ENCODE assay signal across 8 cellular contexts in genomic region chr19:50510121-50510670, GRCh38. TPM values are rescaled to one million over a fixed set of nuclear protein-coding genes. Genes with fewer than 3 reads are reported as not detected.
DNase-seq lines count a peak whose midpoint lies in the region; ATAC-seq, FAIRE-seq and TF ChIP-seq lines count a peak whose summit lies in the region.

No MANE protein-coding gene starts in this region.

- peak overlapping the region; percentile 74; the same call in 1 of the 3 replicates for H3K27ac ChIP-seq in K562 (ENCODE audit: extremely low read depth, low read depth, low read length)

- H3K4me1 ChIP-seq in K562 (replicated peaks in 1 of 2; ENCODE audit: control insufficient read depth in 2 of 2, insufficient read depth in 2 of 2, low read length in 2 of 2): peaks cover 5 to 68% of the 10 kb centered on the region in 2 experiments; a peak in 4 of 5 replicates

- H3K4me3 ChIP-seq in K562: peak overlapping the region; percentile 55; the same call in 1 of the 2 replicates
- peak overlapping the region; percentile 37 for H3K4me3 ChIP-seq in lower leg skin (ENCODE audit: low read depth, poor library complexity, severe bottlenecking)

- no peak for DNase-seq in activated CD4-positive, alpha-beta T cell treated with anti-CD3 and anti-CD28 coated beads, Interleukin-2, amount 10 ng/mL, durations not matched to agents 7 days and 5 days
- DNase-seq in activated CD4-positive, alpha-beta T cell treated with anti-CD3 and anti-CD28 coated beads for 1 hour: no peak
- DNase-seq in K562 (ENCODE audit: extremely low read depth in 1 of 4, low spot score in 3 of 4): no peak
- no peak for DNase-seq in lower leg skin (ENCODE audit: low spot score in 2 of 2)
- DNase-seq in type B pancreatic cell (ENCODE audit: extremely low spot score, unreplicated experiment): no peak
- no peak for DNase-seq in NCI-H82 treated with DMSO at 0.1 percent for 48 hours (lab: John Stamatoyannopoulos, UW; ENCODE audit: unreplicated experiment)
- no peak for DNase-seq in HT-29 (ENCODE audit: low spot score)

- peaks cover 4% of the 10 kb centered on the region for H3K9me1 ChIP-seq in K562 (ENCODE audit: control insufficient read depth, insufficient read depth, low read length)

- TF ChIP-seq POLR2A in K562 (conservative IDR thresholded peaks at IDR 0.05): no peak
- TF ChIP-seq POLR2A in lower leg skin (IDR thresholded peaks at IDR 0.05): no peak
- TF ChIP-seq POLR2A in GM18505 (IDR thresholded peaks at IDR 0.05; ENCODE audit: borderline replicate concordance, extremely low read depth, insufficient read depth, insufficient read length): no peak

- H3K9ac ChIP-seq in K562 (ENCODE audit: insufficient read depth in 1 of 2, low read depth in 2 of 2, low read length in 2 of 2): peak overlapping the region; percentile 58 to 93

- 84% methylated on average over 26 of the region's 26 CpGs for WGBS in K562 (ENCODE audit: insufficient coverage, low coverage, missing lambda C conversion rate)
- 50% methylated on average over 15 to 26 of the region's 26 CpGs for WGBS in lower leg skin, 2 donors

- peak overlapping the region; percentile 100 for H3K27ac Mint-ChIP-seq in activated CD4-positive, alpha-beta T cell treated with anti-CD3 and anti-CD28 coated beads, Interleukin-2, amount 10 ng/mL, durations not matched to agents 7 days and 5 days
- peak overlapping the region; percentile 97 for H3K27ac Mint-ChIP-seq in type B pancreatic cell

- no peaks in the 10 kb centered on the region for H4K20me1 ChIP-seq in K562 (replicated peaks; ENCODE audit: control insufficient read depth, insufficient read depth, low read length)

- POLR2A ChIA-PET in activated CD4-positive, alpha-beta T cell treated with anti-CD3 and anti-CD28 coated beads, Interleukin-2, amount 10 ng/mL, durations not matched to agents 7 days and 5 days (lab: Charles Lee): no interaction called here
- POLR2A ChIA-PET in K562 (lab: Yijun Ruan, JAX): interaction anchor here (0.6 to 1.0 kb wide), 2 partner anchors 9 to 153 kb away, joined by 3 read pairs; no protein-coding TSS in a partner anchor

- in situ Hi-C loops in K562 (cut with MboI): no loop called here

- H3K4me2 ChIP-seq in K562 (ENCODE audit: insufficient read depth, low read length): peak overlapping the region; percentile 85

- TSS peak; percentile 59 for BruUV-seq in K562 (replicated peaks; lab: Mats Ljungman, UMichigan)

- H3K36me3 Mint-ChIP-seq in activated CD4-positive, alpha-beta T cell treated with anti-CD3 and anti-CD28 coated beads, Interleukin-2, amount 10 ng/mL, durations not matched to agents 7 days and 5 days (ENCODE audit: low read depth): peaks cover 10% of the 10 kb centered on the region
- H3K36me3 Mint-ChIP-seq in type B pancreatic cell: no peaks in the 10 kb centered on the region

- TF ChIP-seq RAD21 in K562 (CRISPR knock-in tag; conservative IDR thresholded peaks at IDR 0.05 in 1 of 2, IDR thresholded peaks at IDR 0.05 in 1 of 2): no peak

- H2AFZ ChIP-seq in K562 (ENCODE audit: low read depth, low read length): no peak overlapping the region

- CTCF ChIA-PET in activated CD4-positive, alpha-beta T cell treated with anti-CD3 and anti-CD28 coated beads, Interleukin-2, amount 10 ng/mL, durations not matched to agents 7 days and 5 days (lab: Charles Lee): interaction anchor here (0.9 to 1.6 kb wide), 3 partner anchors 36 to 153 kb away, joined by 3 to 8 read pairs (median 4); no protein-coding TSS in a partner anchor
- CTCF ChIA-PET in K562 (lab: Yijun Ruan, JAX; ENCODE audit: low intra/inter-chr PET ratio): no interaction called here

- FAIRE-seq in K562 (lab: Jason Lieb, UNC): no peak

- no peak for ATAC-seq in K562
- no peak for ATAC-seq in GM18505 (IDR thresholded peaks at IDR 0.05; ENCODE audit: unreplicated experiment)

- peaks cover 2% of the 10 kb centered on the region for H3K27me3 Mint-ChIP-seq in activated CD4-positive, alpha-beta T cell treated with anti-CD3 and anti-CD28 coated beads, Interleukin-2, amount 10 ng/mL, durations not matched to agents 7 days and 5 days
- peaks cover 3% of the 10 kb centered on the region for H3K27me3 Mint-ChIP-seq in type B pancreatic cell

- H3K27me3 ChIP-seq in K562 (ENCODE audit: control insufficient read depth in 2 of 2, insufficient read depth in 2 of 2, low read length in 2 of 2): no peaks in the 10 kb centered on the region

- no peaks in the 10 kb centered on the region for H3K36me3 ChIP-seq in K562 (ENCODE audit: control insufficient read depth, insufficient read depth, low read length)

- TF ChIP-seq CTCF in K562 (IDR thresholded peaks at IDR 0.05 in 2 of 3, conservative IDR thresholded peaks at IDR 0.05 in 1 of 3; ENCODE audit: insufficient read depth in 2 of 3, low read depth in 1 of 3, low read length in 3 of 3): no peak
- no peak for TF ChIP-seq CTCF in lower leg skin (IDR thresholded peaks at IDR 0.05)
- no peak for TF ChIP-seq CTCF in type B pancreatic cell (conservative IDR thresholded peaks at IDR 0.05)

- intact Hi-C loops in K562 (cut with micrococcal nuclease) (no loop called here), lower leg skin (cut with DNase I; ENCODE audit: low total_unique reads) (no loop called here)

- H3K9me3 ChIP-seq in K562 (replicated peaks; ENCODE audit: control insufficient read depth, insufficient read depth, low read depth, low read length): no peaks in the 10 kb centered on the region

- TF ChIP-seq EP300 in K562 (IDR thresholded peaks at IDR 0.05; ENCODE audit: low read length): no peak

- H3K79me2 ChIP-seq in K562 (ENCODE audit: control insufficient read depth, insufficient read depth, low read length): no peaks in the 10 kb centered on the region; the same call in 2 of the 3 replicates

- H3K4me1 Mint-ChIP-seq in activated CD4-positive, alpha-beta T cell treated with anti-CD3 and anti-CD28 coated beads, Interleukin-2, amount 10 ng/mL, durations not matched to agents 7 days and 5 days: peaks cover 20% of the 10 kb centered on the region
- H3K4me1 Mint-ChIP-seq in type B pancreatic cell (ENCODE audit: unreplicated experiment): peaks cover 18% of the 10 kb centered on the region

- peak overlapping the region; percentile 98 for H3K4me3 Mint-ChIP-seq in activated CD4-positive, alpha-beta T cell treated with anti-CD3 and anti-CD28 coated beads, Interleukin-2, amount 10 ng/mL, durations not matched to agents 7 days and 5 days
- peak overlapping the region; percentile 96 for H3K4me3 Mint-ChIP-seq in type B pancreatic cell

- no peaks in the 10 kb centered on the region for H3K9me3 Mint-ChIP-seq in activated CD4-positive, alpha-beta T cell treated with anti-CD3 and anti-CD28 coated beads, Interleukin-2, amount 10 ng/mL, durations not matched to agents 7 days and 5 days
- H3K9me3 Mint-ChIP-seq in type B pancreatic cell: no peaks in the 10 kb centered on the region

RNA-seq across cellular contexts. Expression of gene JOSD2, which starts 0.8 kb away (rescaled TPM):
- total RNA-seq in activated CD4-positive, alpha-beta T cell treated with anti-CD3 and anti-CD28 coated beads, Interleukin-2, amount 10 ng/mL, durations not matched to agents 7 days and 5 days: 10 to 100 TPM; 35.7 to 42.0 TPM
- total RNA-seq in K562 (2011; cell fraction: chromatin; rRNA removed; ENCODE audit: low replicate concordance): 2.5 TPM in 1 of 2 replicates, not detected in the other
- 1.2 and 1.8 TPM in 2 replicates for total RNA-seq in K562 (2011; cell fraction: nucleolus; rRNA removed)
- 3.2 and 4.7 TPM in 2 replicates for total RNA-seq in K562 (2011; cell fraction: nucleoplasm; rRNA removed)
- total RNA-seq in K562 (2014; rRNA removed) (12.0 and 15.5 TPM in 2 replicates), K562 (2014; rRNA removed; fragmentation: Illumina TruSeq; extraction: Trizol) (0.55 and 0.61 TPM in 2 replicates), K562 (2015; rRNA removed; fragmentation: Illumina TruSeq; extraction: Trizol) (3.1 and 4.5 TPM in 2 replicates), K562 (2021) (13.6 and 17.8 TPM in 2 replicates), lower leg skin (10 to 100 TPM in 3 of 4 donors, 1 to 10 TPM in 1; 8.5 to 25.0 (median 21.2) TPM), type B pancreatic cell (ENCODE audit: low replicate concordance) (16.2 and 23.2 TPM in 2 replicates)
- polyA plus RNA-seq in K562 (2011; rRNA removed) (3.3 and 3.8 TPM in 2 replicates), K562 (2014; fragmentation: Illumina TruSeq; extraction: Trizol) (1.3 and 3.3 TPM in 2 replicates), K562 (2014; fragmentation: Nextera tagmentation; extraction: Ambion mirVana) (under 1 TPM; 0.06 to 0.95 TPM), K562 (2014; rRNA removed) (12.5 and 14.4 TPM in 2 replicates)
- 7.6 and 42.8 TPM in 2 replicates for polyA plus RNA-seq in K562 (2011; cell fraction: cytosol; rRNA removed)
- polyA plus RNA-seq in K562 (2011; cell fraction: nucleus; rRNA removed): 3.9 and 12.6 TPM in 2 replicates
- polyA plus RNA-seq in K562 (2012): 10.4 and 14.8 TPM in 2 replicates
- 0.32 and 0.66 TPM in 2 replicates for polyA minus RNA-seq in K562 (2011; rRNA and poly(A)+ RNA removed)
- 4.2 and 5.2 TPM in 2 replicates for polyA minus RNA-seq in K562 (2011; cell fraction: cytosol; rRNA and poly(A)+ RNA removed)
- 1.8 and 3.6 TPM in 2 replicates for polyA minus RNA-seq in K562 (2011; cell fraction: nucleus; rRNA and poly(A)+ RNA removed)
- total RNA-seq in HT-29 (2014; rRNA removed; shearing (Covaris generic)): 89.2 and 92.5 TPM in 2 replicates

RNA-seq across cellular contexts. Expression of gene ASPDH, which starts 3.5 kb away (rescaled TPM):
- total RNA-seq in activated CD4-positive, alpha-beta T cell treated with anti-CD3 and anti-CD28 coated beads, Interleukin-2, amount 10 ng/mL, durations not matched to agents 7 days and 5 days: not detected
- total RNA-seq in K562 (2011; cell fraction: chromatin; rRNA removed; ENCODE audit: low replicate concordance): not detected in 2 replicates
- total RNA-seq in K562 (2011; cell fraction: nucleolus; rRNA removed): not detected in 2 replicates
- not detected in 2 replicates for total RNA-seq in K562 (2011; cell fraction: nucleoplasm; rRNA removed)
- total RNA-seq in K562 (2014; rRNA removed) (not detected in 2 replicates), K562 (2014; rRNA removed; fragmentation: Illumina TruSeq; extraction: Trizol) (not detected in 2 replicates), K562 (2015; rRNA removed; fragmentation: Illumina TruSeq; extraction: Trizol) (not detected in 2 replicates), K562 (2021) (not detected in 2 replicates), lower leg skin (not detected), type B pancreatic cell (ENCODE audit: low replicate concordance) (not detected in 2 replicates)
- polyA plus RNA-seq in K562 (2011; rRNA removed) (not detected in 2 replicates), K562 (2014; fragmentation: Illumina TruSeq; extraction: Trizol) (not detected in 2 replicates), K562 (2014; fragmentation: Nextera tagmentation; extraction: Ambion mirVana) (not detected), K562 (2014; rRNA removed) (not detected in 2 replicates)
- not detected in 2 replicates for polyA plus RNA-seq in K562 (2011; cell fraction: cytosol; rRNA removed)
- polyA plus RNA-seq in K562 (2011; cell fraction: nucleus; rRNA removed): not detected in 2 replicates
- 0.39 and 0.40 TPM in 2 replicates for polyA plus RNA-seq in K562 (2012)
- polyA minus RNA-seq in K562 (2011; rRNA and poly(A)+ RNA removed): not detected in 2 replicates
- not detected in 2 replicates for polyA minus RNA-seq in K562 (2011; cell fraction: cytosol; rRNA and poly(A)+ RNA removed)
- not detected in 2 replicates for polyA minus RNA-seq in K562 (2011; cell fraction: nucleus; rRNA and poly(A)+ RNA removed)
- not detected in 2 replicates for total RNA-seq in HT-29 (2014; rRNA removed; shearing (Covaris generic))

RNA-seq across cellular contexts. Expression of gene GARIN5A, which starts 33.5 kb away (rescaled TPM):
- total RNA-seq in activated CD4-positive, alpha-beta T cell treated with anti-CD3 and anti-CD28 coated beads, Interleukin-2, amount 10 ng/mL, durations not matched to agents 7 days and 5 days: not detected
- total RNA-seq in K562 (2011; cell fraction: chromatin; rRNA removed; ENCODE audit: low replicate concordance): 0.49 TPM in 1 of 2 replicates, not detected in the other
- 0.39 TPM in 1 of 2 replicates, not detected in the other for total RNA-seq in K562 (2011; cell fraction: nucleolus; rRNA removed)
- not detected in 2 replicates for total RNA-seq in K562 (2011; cell fraction: nucleoplasm; rRNA removed)
- total RNA-seq in K562 (2014; rRNA removed) (0.23 and 0.33 TPM in 2 replicates), K562 (2014; rRNA removed; fragmentation: Illumina TruSeq; extraction: Trizol) (not detected in 2 replicates), K562 (2015; rRNA removed; fragmentation: Illumina TruSeq; extraction: Trizol) (0.47 TPM in 1 of 2 replicates, not detected in the other), K562 (2021) (0.31 and 0.82 TPM in 2 replicates), lower leg skin (1 to 10 TPM; 1.7 to 5.9 (median 3.3) TPM), type B pancreatic cell (ENCODE audit: low replicate concordance) (1.9 and 5.2 TPM in 2 replicates)
- polyA plus RNA-seq in K562 (2011; rRNA removed) (0.10 and 0.26 TPM in 2 replicates), K562 (2014; fragmentation: Illumina TruSeq; extraction: Trizol) (0.57 and 0.59 TPM in 2 replicates), K562 (2014; fragmentation: Nextera tagmentation; extraction: Ambion mirVana) (under 1 TPM in 1 of 2 experiments, not detected in 1; 0.13 TPM), K562 (2014; rRNA removed) (0.16 and 0.17 TPM in 2 replicates)
- 0.59 and 0.78 TPM in 2 replicates for polyA plus RNA-seq in K562 (2011; cell fraction: cytosol; rRNA removed)
- 0.22 and 0.38 TPM in 2 replicates for polyA plus RNA-seq in K562 (2011; cell fraction: nucleus; rRNA removed)
- 0.49 and 0.83 TPM in 2 replicates for polyA plus RNA-seq in K562 (2012)
- polyA minus RNA-seq in K562 (2011; rRNA and poly(A)+ RNA removed): not detected in 2 replicates
- polyA minus RNA-seq in K562 (2011; cell fraction: cytosol; rRNA and poly(A)+ RNA removed): 1.4 TPM in 1 of 2 replicates, not detected in the other
- 0.27 TPM in 1 of 2 replicates, not detected in the other for polyA minus RNA-seq in K562 (2011; cell fraction: nucleus; rRNA and poly(A)+ RNA removed)
- total RNA-seq in HT-29 (2014; rRNA removed; shearing (Covaris generic)): 2.8 and 6.5 TPM in 2 replicates

RNA-seq across cellular contexts. Expression of gene EMC10, which starts 33.9 kb away (rescaled TPM):
- 10 to 100 TPM; 57.8 to 64.9 TPM for total RNA-seq in activated CD4-positive, alpha-beta T cell treated with anti-CD3 and anti-CD28 coated beads, Interleukin-2, amount 10 ng/mL, durations not matched to agents 7 days and 5 days
- 22.6 and 40.4 TPM in 2 replicates for total RNA-seq in K562 (2011; cell fraction: chromatin; rRNA removed; ENCODE audit: low replicate concordance)
- 43.2 and 45.7 TPM in 2 replicates for total RNA-seq in K562 (2011; cell fraction: nucleolus; rRNA removed)
- total RNA-seq in K562 (2011; cell fraction: nucleoplasm; rRNA removed): 27.7 and 40.1 TPM in 2 replicates
- total RNA-seq in K562 (2014; rRNA removed) (40.4 and 48.9 TPM in 2 replicates), K562 (2014; rRNA removed; fragmentation: Illumina TruSeq; extraction: Trizol) (6.1 and 7.4 TPM in 2 replicates), K562 (2015; rRNA removed; fragmentation: Illumina TruSeq; extraction: Trizol) (25.2 and 25.8 TPM in 2 replicates), K562 (2021) (42.5 and 46.0 TPM in 2 replicates), lower leg skin (10 to 100 TPM; 35.1 to 93.5 (median 67.5) TPM), type B pancreatic cell (ENCODE audit: low replicate concordance) (137 and 152 TPM in 2 replicates)
- polyA plus RNA-seq in K562 (2011; rRNA removed) (12.4 and 13.7 TPM in 2 replicates), K562 (2014; fragmentation: Illumina TruSeq; extraction: Trizol) (13.1 and 27.3 TPM in 2 replicates), K562 (2014; fragmentation: Nextera tagmentation; extraction: Ambion mirVana) (1 to 10 TPM; 1.4 to 2.9 TPM), K562 (2014; rRNA removed) (34.5 and 38.2 TPM in 2 replicates)
- 18.3 and 54.3 TPM in 2 replicates for polyA plus RNA-seq in K562 (2011; cell fraction: cytosol; rRNA removed)
- polyA plus RNA-seq in K562 (2011; cell fraction: nucleus; rRNA removed): 13.8 and 24.8 TPM in 2 replicates
- 37.9 TPM in 2 replicates for polyA plus RNA-seq in K562 (2012)
- 1.9 and 3.7 TPM in 2 replicates for polyA minus RNA-seq in K562 (2011; rRNA and poly(A)+ RNA removed)
- 14.7 and 15.0 TPM in 2 replicates for polyA minus RNA-seq in K562 (2011; cell fraction: cytosol; rRNA and poly(A)+ RNA removed)
- 6.4 and 6.7 TPM in 2 replicates for polyA minus RNA-seq in K562 (2011; cell fraction: nucleus; rRNA and poly(A)+ RNA removed)
- 324 and 336 TPM in 2 replicates for total RNA-seq in HT-29 (2014; rRNA removed; shearing (Covaris generic))

RNA-seq across cellular contexts. Expression of gene LRRC4B, which starts 58.0 kb away (rescaled TPM):
- not detected for total RNA-seq in activated CD4-positive, alpha-beta T cell treated with anti-CD3 and anti-CD28 coated beads, Interleukin-2, amount 10 ng/mL, durations not matched to agents 7 days and 5 days
- 1.8 and 10.9 TPM in 2 replicates for total RNA-seq in K562 (2011; cell fraction: chromatin; rRNA removed; ENCODE audit: low replicate concordance)
- total RNA-seq in K562 (2011; cell fraction: nucleolus; rRNA removed): 7.1 and 16.3 TPM in 2 replicates
- total RNA-seq in K562 (2011; cell fraction: nucleoplasm; rRNA removed): 5.1 and 6.8 TPM in 2 replicates
- total RNA-seq in K562 (2014; rRNA removed) (2.9 TPM in 2 replicates), K562 (2014; rRNA removed; fragmentation: Illumina TruSeq; extraction: Trizol) (0.10 and 0.18 TPM in 2 replicates), K562 (2015; rRNA removed; fragmentation: Illumina TruSeq; extraction: Trizol) (1.1 TPM in 2 replicates), K562 (2021) (9.5 and 9.6 TPM in 2 replicates), lower leg skin (1 to 10 TPM in 1 of 4 donors, under 1 TPM in 3; 0.23 to 1.8 (median 0.35) TPM), type B pancreatic cell (ENCODE audit: low replicate concordance) (0.38 and 21.7 TPM in 2 replicates)
- polyA plus RNA-seq in K562 (2011; rRNA removed) (3.0 and 4.0 TPM in 2 replicates), K562 (2014; fragmentation: Illumina TruSeq; extraction: Trizol) (0.21 and 2.7 TPM in 2 replicates), K562 (2014; fragmentation: Nextera tagmentation; extraction: Ambion mirVana) (not detected), K562 (2014; rRNA removed) (2.0 and 3.1 TPM in 2 replicates)
- polyA plus RNA-seq in K562 (2011; cell fraction: cytosol; rRNA removed): 3.9 and 17.2 TPM in 2 replicates
- polyA plus RNA-seq in K562 (2011; cell fraction: nucleus; rRNA removed): 2.5 and 6.6 TPM in 2 replicates
- polyA plus RNA-seq in K562 (2012): 4.6 and 8.7 TPM in 2 replicates
- polyA minus RNA-seq in K562 (2011; rRNA and poly(A)+ RNA removed): 1.5 and 2.8 TPM in 2 replicates
- 15.2 and 16.2 TPM in 2 replicates for polyA minus RNA-seq in K562 (2011; cell fraction: cytosol; rRNA and poly(A)+ RNA removed)
- 1.9 and 2.2 TPM in 2 replicates for polyA minus RNA-seq in K562 (2011; cell fraction: nucleus; rRNA and poly(A)+ RNA removed)
- not detected in 2 replicates for total RNA-seq in HT-29 (2014; rRNA removed; shearing (Covaris generic))
